In genomic region chr11:72454791-72455190, GRCh38 we compare ENCODE assay signal across 1 cellular context.
TF ChIP-seq lines count a peak whose summit lies in the region.

No MANE protein-coding gene starts in this region.

TF ChIP-seq in WTC11, 78 proteins besides CTCF, POLR2A, EP300 and RAD21:
- no peak for TF ChIP-seq ERG (CRISPR knock-in tag; IDR thresholded peaks at IDR 0.05)
- TF ChIP-seq ZNF138 (CRISPR knock-in tag; conservative IDR thresholded peaks at IDR 0.05), result no peak
